Comparison of ENCODE assay signal across 23 cellular contexts in the genomic region with DNA sequence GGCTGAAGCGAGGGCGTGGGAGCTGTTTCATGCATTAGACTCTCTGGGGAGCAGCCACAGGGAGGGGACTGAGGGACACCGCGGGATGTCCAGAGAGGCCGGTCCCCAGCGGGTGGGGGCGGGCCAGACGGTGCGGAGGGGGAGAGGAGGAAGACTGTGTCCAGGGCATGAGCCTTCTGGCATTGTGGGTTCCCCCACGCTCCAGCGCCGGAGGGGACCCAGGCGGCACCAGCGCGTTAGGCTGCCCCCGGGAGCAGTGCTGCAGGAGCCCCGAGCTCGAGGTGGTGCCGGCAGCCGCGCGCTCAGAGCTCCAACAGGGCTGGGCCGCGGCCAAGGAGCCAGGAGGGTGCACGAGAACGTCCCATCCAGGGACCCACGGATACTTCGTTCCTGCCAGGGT. TPM values are rescaled to one million over a fixed set of nuclear protein-coding genes. Genes with fewer than 3 reads are reported as not detected.
A peak's percentile ranks its signal among the peaks of the same experiment; 100 is the strongest.
DNase-seq lines count a peak whose midpoint lies in the region; ATAC-seq, FAIRE-seq and TF ChIP-seq lines count a peak whose summit lies in the region.
"Had no signal": no experiment of that assay in that cellular context is flagged by ENCODE, and none has a peak within 500 bp of the region (broad histone marks: within the 10 kb centered on the region; RNA-seq: fewer than 3 reads in every experiment).

No MANE protein-coding gene starts in this region.

- no peak for FAIRE-seq in urothelium cell line (lab: Jason Lieb, UNC)
- FAIRE-seq: H54 had no signal

- H3K9me2 ChIP-seq in GM23338 (ENCODE audit: insufficient read depth): no peaks in the 10 kb centered on the region

- H3K4me3 ChIP-seq in GM23338: no peak overlapping the region
- no peak overlapping the region for H3K4me3 ChIP-seq in neuronal stem cell (ENCODE audit: low read length in 2 of 2)
- no peak overlapping the region for H3K4me3 ChIP-seq in upper lobe of left lung
- H3K4me3 ChIP-seq in Peyer's patch: no peak overlapping the region
- H3K4me3 ChIP-seq: BLaER1, SJSA1 had no signal

- no peak overlapping the region for H3K14ac ChIP-seq in neuronal stem cell (ENCODE audit: low read length)

- no peak overlapping the region for H4K8ac ChIP-seq in neuronal stem cell (ENCODE audit: low read depth, low read length)

- H3K9me3 ChIP-seq in neuronal stem cell (replicated peaks in 1 of 2; ENCODE audit: control insufficient read depth in 2 of 2, insufficient read depth in 1 of 2, low read depth in 1 of 2, low read length in 2 of 2) (peaks cover 0 to 2% of the 10 kb centered on the region in 2 donors), upper lobe of left lung (no peaks in the 10 kb centered on the region), Peyer's patch (no peaks in the 10 kb centered on the region)
- H3K9me3 ChIP-seq: BLaER1, Caco-2, SJSA1 had no signal

- no peak overlapping the region for H2BK12ac ChIP-seq in neuronal stem cell (ENCODE audit: low read length)

- ATAC-seq in GM23338 (peak; percentile 74), WTC11 (peak; percentile 36), upper lobe of left lung (ENCODE audit: low FRiP score in 2 of 2) (peak; percentile 17 to 38)
- ATAC-seq: Panc1 had no signal

- no peak for TF ChIP-seq EP300 in upper lobe of left lung (IDR thresholded peaks at IDR 0.05)

- no peak for DNase-seq in GM23338 (ENCODE audit: low spot score)
- no peak for DNase-seq in WTC11 (ENCODE audit: low spot score)
- no peak for DNase-seq in neuronal stem cell (ENCODE audit: low spot score)
- DNase-seq in upper lobe of left lung: peak in 1 of 2 donors; percentile 74
- no peak for DNase-seq in urothelium cell line (ENCODE audit: low spot score)
- no peak for DNase-seq in Peyer's patch
- DNase-seq in stimulated activated naive CD4-positive, alpha-beta T cell treated with Interleukin-2 at 50 U/mL for 16 hours (lab: John Stamatoyannopoulos, UW): no peak
- DNase-seq: Caco-2; CD4-positive, alpha-beta T cell; DMS 273 treated with DMSO at 0.1 percent for 48 hours; DMS79 treated with DMSO at 0.1 percent for 48 hours; KG1; NCI-H1092 treated with DMSO at 0.1 percent for 48 hours; NCI-H1436 treated with DMSO at 0.1 percent for 48 hours; NCI-H1930; NCI-H345; NCI-H524; NCI-H774 had no signal

- peak overlapping the region; percentile 4 for H3K9ac ChIP-seq in neuronal stem cell (ENCODE audit: low read depth, low read length, poor library complexity)
- H3K9ac ChIP-seq: BLaER1 had no signal

- H4K91ac ChIP-seq in neuronal stem cell (ENCODE audit: low read depth, low read length, poor library complexity): no peak overlapping the region

- H3K27ac Mint-ChIP-seq in GM23338: no peak overlapping the region
- H3K27ac Mint-ChIP-seq in WTC11: no peak overlapping the region
- H3K27ac Mint-ChIP-seq: CD4-positive, alpha-beta T cell had no signal

- POLR2A ChIA-PET in WTC11 (lab: Charles Lee): no interaction called here

- H3F3A ChIP-seq in GM23338 (replicated peaks; ENCODE audit: low read depth): no peaks in the 10 kb centered on the region

- H3K27me3 Mint-ChIP-seq in GM23338 (ENCODE audit: insufficient read depth, low read depth, poor library complexity): peaks cover 6% of the 10 kb centered on the region
- no peaks in the 10 kb centered on the region; the same call in 1 of the 2 replicates for H3K27me3 Mint-ChIP-seq in WTC11 (ENCODE audit: low read depth)

- no peak overlapping the region for H3K23ac ChIP-seq in neuronal stem cell (ENCODE audit: low read depth, low read length, poor library complexity)

- no peak overlapping the region for H2BK120ac ChIP-seq in neuronal stem cell (ENCODE audit: low read depth, low read length)

- H3K4ac ChIP-seq in neuronal stem cell (ENCODE audit: low read length): no peak overlapping the region

- H3K4me2 ChIP-seq in GM23338: no peak overlapping the region
- no peak overlapping the region for H3K4me2 ChIP-seq in neuronal stem cell (ENCODE audit: insufficient read depth, low read length, poor library complexity, severe bottlenecking)
- H3K4me2 ChIP-seq: BLaER1 had no signal

- H3K4me1 Mint-ChIP-seq in GM23338 (no peaks in the 10 kb centered on the region; the same call in 2 of the 3 replicates), WTC11 (peaks cover 5% of the 10 kb centered on the region)

- CTCF ChIA-PET in WTC11 (lab: Charles Lee): interaction anchor here (1.2 to 1.5 kb wide), 2 partner anchors 93 to 171 kb away, joined by 3 to 4 read pairs; no protein-coding TSS in a partner anchor

- no peaks in the 10 kb centered on the region for H3K27me3 ChIP-seq in GM23338 (ENCODE audit: insufficient read depth)
- H3K27me3 ChIP-seq in neuronal stem cell (ENCODE audit: control insufficient read depth in 3 of 3, insufficient read depth in 3 of 3, low read depth in 1 of 3, low read length in 3 of 3): peaks cover 0 to 11% (median 0%) of the 10 kb centered on the region in 3 experiments
- no peaks in the 10 kb centered on the region for H3K27me3 ChIP-seq in upper lobe of left lung
- H3K27me3 ChIP-seq in Peyer's patch: no peaks in the 10 kb centered on the region
- H3K27me3 ChIP-seq: BLaER1, SJSA1 had no signal

- H2BK15ac ChIP-seq in neuronal stem cell (ENCODE audit: low read length): no peak overlapping the region

- no peak overlapping the region for H3K27ac ChIP-seq in GM23338 (ENCODE audit: low read depth)
- no peak overlapping the region for H3K27ac ChIP-seq in neuronal stem cell (replicated peaks; ENCODE audit: low read length)
- no peak overlapping the region for H3K27ac ChIP-seq in upper lobe of left lung
- no peak overlapping the region for H3K27ac ChIP-seq in Peyer's patch
- H3K27ac ChIP-seq: BLaER1, HL-60, SJSA1 had no signal

- H2AK5ac ChIP-seq in neuronal stem cell (ENCODE audit: low read depth, low read length): peak overlapping the region; percentile 81

- H3K79me1 ChIP-seq in neuronal stem cell (ENCODE audit: low read depth, low read length): peaks cover 1% of the 10 kb centered on the region

- no peaks in the 10 kb centered on the region for H3K4me1 ChIP-seq in GM23338 (ENCODE audit: insufficient read depth)
- H3K4me1 ChIP-seq in neuronal stem cell (ENCODE audit: control insufficient read depth in 2 of 2, insufficient read depth in 1 of 2, low read depth in 1 of 2, low read length in 2 of 2): peaks cover 0 to 1% of the 10 kb centered on the region in 2 donors
- H3K4me1 ChIP-seq in upper lobe of left lung: peaks cover 0 to 7% (median 0%) of the 10 kb centered on the region in 4 donors
- no peaks in the 10 kb centered on the region for H3K4me1 ChIP-seq in Peyer's patch
- H3K4me1 ChIP-seq: BLaER1, Caco-2, SJSA1 had no signal

- H3K36me3 Mint-ChIP-seq in GM23338 (ENCODE audit: low read depth) (no peaks in the 10 kb centered on the region), WTC11 (no peaks in the 10 kb centered on the region)

- H3K9me3 Mint-ChIP-seq in GM23338: no peaks in the 10 kb centered on the region; the same call in 2 of the 3 replicates
- peaks cover 10% of the 10 kb centered on the region for H3K9me3 Mint-ChIP-seq in WTC11
- H3K9me3 Mint-ChIP-seq: CD4-positive, alpha-beta T cell had no signal

- no peak overlapping the region for H2AFZ ChIP-seq in GM23338
- H2AFZ ChIP-seq in neuronal stem cell (ENCODE audit: low read length): no peak overlapping the region

- H3K36me3 ChIP-seq in GM23338 (ENCODE audit: insufficient read depth) (no peaks in the 10 kb centered on the region), neuronal stem cell (replicated peaks in 1 of 2; ENCODE audit: control insufficient read depth in 2 of 2, insufficient read depth in 2 of 2, low read length in 2 of 2) (no peaks in the 10 kb centered on the region), upper lobe of left lung (no peaks in the 10 kb centered on the region), Peyer's patch (no peaks in the 10 kb centered on the region)
- H3K36me3 ChIP-seq: BLaER1, SJSA1 had no signal

- TF ChIP-seq POLR2A in upper lobe of left lung (IDR thresholded peaks at IDR 0.05): no peak
- TF ChIP-seq POLR2A in Peyer's patch (IDR thresholded peaks at IDR 0.05): no peak

- peak overlapping the region; percentile 71 for H3K18ac ChIP-seq in neuronal stem cell (ENCODE audit: low read length)

- no peaks in the 10 kb centered on the region; the same call in 1 of the 2 replicates for H3K79me2 ChIP-seq in GM23338 (replicated peaks; ENCODE audit: insufficient read depth)

- no peaks in the 10 kb centered on the region for H4K20me1 ChIP-seq in GM23338 (replicated peaks; ENCODE audit: insufficient read depth)
- H4K20me1 ChIP-seq: BLaER1 had no signal

- peak overlapping the region; percentile 82 for H2BK5ac ChIP-seq in neuronal stem cell (ENCODE audit: low read length)

- no CpG with 5 or more reads among the region's 28 CpGs for WGBS in neuronal stem cell (ENCODE audit: extremely low coverage in 2 of 2, insufficient read length in 2 of 2, insufficient replicate concordance in 1 of 2), 2 donors
- WGBS in upper lobe of left lung, 2 donors: 83 to 94% methylated on average over 20 to 27 of the region's 28 CpGs

- TF ChIP-seq CTCF in GM23338 (conservative IDR thresholded peaks at IDR 0.05; ENCODE audit: low read depth in 2 of 2) (no peak), WTC11 (IDR thresholded peaks at IDR 0.05) (no peak), upper lobe of left lung (IDR thresholded peaks at IDR 0.05) (no peak), Peyer's patch (IDR thresholded peaks at IDR 0.05) (no peak)

- no peak overlapping the region for H3K4me3 Mint-ChIP-seq in GM23338
- no peak overlapping the region for H3K4me3 Mint-ChIP-seq in WTC11
- H3K4me3 Mint-ChIP-seq: CD4-positive, alpha-beta T cell had no signal

TF ChIP-seq in GM23338, 12 proteins besides CTCF, POLR2A, EP300 and RAD21 (continues in another document):
- TF ChIP-seq POLR2AphosphoS5 (IDR thresholded peaks at IDR 0.05; ENCODE audit: low read depth): no peak

TF ChIP-seq in WTC11, 78 proteins besides CTCF, POLR2A, EP300 and RAD21 (continues in another document):
- TF ChIP-seq, protein P1, sequence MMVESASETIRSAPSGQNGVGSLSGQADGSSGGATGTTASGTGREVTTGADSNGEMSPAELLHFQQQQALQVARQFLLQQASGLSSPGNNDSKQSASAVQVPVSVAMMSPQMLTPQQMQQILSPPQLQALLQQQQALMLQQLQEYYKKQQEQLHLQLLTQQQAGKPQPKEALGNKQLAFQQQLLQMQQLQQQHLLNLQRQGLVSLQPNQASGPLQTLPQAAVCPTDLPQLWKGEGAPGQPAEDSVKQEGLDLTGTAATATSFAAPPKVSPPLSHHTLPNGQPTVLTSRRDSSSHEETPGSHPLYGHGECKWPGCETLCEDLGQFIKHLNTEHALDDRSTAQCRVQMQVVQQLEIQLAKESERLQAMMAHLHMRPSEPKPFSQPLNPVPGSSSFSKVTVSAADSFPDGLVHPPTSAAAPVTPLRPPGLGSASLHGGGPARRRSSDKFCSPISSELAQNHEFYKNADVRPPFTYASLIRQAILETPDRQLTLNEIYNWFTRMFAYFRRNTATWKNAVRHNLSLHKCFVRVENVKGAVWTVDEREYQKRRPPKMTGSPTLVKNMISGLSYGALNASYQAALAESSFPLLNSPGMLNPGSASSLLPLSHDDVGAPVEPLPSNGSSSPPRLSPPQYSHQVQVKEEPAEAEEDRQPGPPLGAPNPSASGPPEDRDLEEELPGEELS (CRISPR knock-in tag; IDR thresholded peaks at IDR 0.05): no peak

RNA-seq across cellular contexts. Expression of a gene that starts 14.4 kb away (rescaled TPM):
- 2.4 and 3.2 TPM in 2 replicates for total RNA-seq in GM23338 (2014; rRNA removed; shearing (Covaris generic))
- polyA plus RNA-seq in GM23338 (2016; fragmentation: Nextera tagmentation; extraction: Ambion mirVana): 0.61 and 0.78 TPM in 2 replicates
- total RNA-seq in WTC11 (2021) (2.2 to 4.1 TPM (median 2.4 TPM) in 3 replicates), upper lobe of left lung (10 to 100 TPM; 17.7 to 68.1 (median 44.8) TPM), Peyer's patch (10 to 100 TPM in 1 of 4 donors, 1 to 10 TPM in 3; 2.5 to 10.6 (median 8.9) TPM)
- polyA plus RNA-seq in neuronal stem cell (2013, experiment 1 of 2): 0.17 TPM
- 0.11 TPM for polyA plus RNA-seq in neuronal stem cell (2013, experiment 2 of 2)
- total RNA-seq: CD4-positive, alpha-beta T cell; SJSA1 had no signal
